ENCODE assay signal across 8 cellular contexts in the genomic region with DNA sequence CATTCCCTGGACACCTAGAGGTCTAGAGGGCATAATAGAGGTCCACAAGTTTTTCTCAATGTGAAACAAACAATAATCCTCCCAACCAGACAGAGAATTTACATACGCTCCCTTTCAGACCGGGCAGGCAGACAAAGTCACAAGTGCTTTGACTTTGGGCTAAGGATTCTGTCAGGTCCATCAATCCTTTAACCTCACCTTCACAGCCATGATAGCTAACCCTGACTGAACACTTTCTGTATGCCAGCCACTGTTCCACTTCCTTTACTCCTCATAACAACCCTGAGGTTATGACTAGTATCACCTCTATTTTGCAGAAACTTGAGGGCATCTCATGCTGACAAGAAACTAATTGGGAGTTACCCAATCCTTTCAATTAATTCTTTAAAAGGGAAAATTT.
DNase-seq lines count a peak whose midpoint lies in the region; ATAC-seq and TF ChIP-seq lines count a peak whose summit lies in the region.

No MANE protein-coding gene starts in this region.

- intact Hi-C loops in gastrocnemius medialis (cut with DNase I; ENCODE audit: low total_unique reads) = no loop called here
- intact Hi-C loops in adrenal gland (cut with DNase I) = no loop called here
- intact Hi-C loops in heart right ventricle (cut with DNase I) = no loop called here

- in situ Hi-C loops in gastrocnemius medialis (cut with MboI; ENCODE audit: low sequenced_read_pairs in 4 of 4) = no loop called here

- TF ChIP-seq CTCF in epithelial cell of proximal tubule (conservative IDR thresholded peaks at IDR 0.05; ENCODE audit: low read depth, low read length) (no peak), gastrocnemius medialis (IDR thresholded peaks at IDR 0.05 in 4 of 5, conservative IDR thresholded peaks at IDR 0.05 in 1 of 5) (no peak), adrenal gland (IDR thresholded peaks at IDR 0.05) (no peak), heart right ventricle (IDR thresholded peaks at IDR 0.05) (no peak), osteoblast (IDR thresholded peaks at IDR 0.05; ENCODE audit: extremely low read depth, low read depth, low read length) (no peak)

- no peak overlapping the region for H2AFZ ChIP-seq in osteoblast (ENCODE audit: low read length)

- no peaks in the 10 kb centered on the region for H3K79me2 ChIP-seq in osteoblast (ENCODE audit: insufficient read depth, low read length)

- DNase-seq in epithelial cell of proximal tubule (ENCODE audit: low read depth) = no peak
- no peak for DNase-seq in gastrocnemius medialis
- DNase-seq in adrenal gland = no peak
- DNase-seq in heart right ventricle = no peak
- DNase-seq in osteoblast (ENCODE audit: insufficient read length, low spot score, missing footprints) = no peak

- H3K4me2 ChIP-seq in osteoblast (ENCODE audit: insufficient read depth, low read length) = no peak overlapping the region

- H4K20me1 ChIP-seq in osteoblast (ENCODE audit: insufficient read depth, low read length) = no peaks in the 10 kb centered on the region

- WGBS in adrenal gland, 4 donors = 44 to 69% (median 59%) methylated on average over 2 of the region's 2 CpGs
- 59 to 68% methylated on average over 2 of the region's 2 CpGs for WGBS in heart right ventricle, 2 donors

- H3K4me3 ChIP-seq in epithelial cell of proximal tubule (ENCODE audit: low read depth, low read length) = peak overlapping the region; percentile 16
- no peak overlapping the region for H3K4me3 ChIP-seq in gastrocnemius medialis
- H3K4me3 ChIP-seq in adrenal gland = peak overlapping the region in 1 of 4 donors; percentile 23
- peak overlapping the region in 1 of 10 donors; percentile 33 for H3K4me3 ChIP-seq in heart right ventricle
- H3K4me3 ChIP-seq in osteoblast (ENCODE audit: insufficient read depth, low read length) = no peak overlapping the region

- H3K36me3 ChIP-seq in gastrocnemius medialis = no peaks in the 10 kb centered on the region
- H3K36me3 ChIP-seq in adrenal gland (replicated peaks in 1 of 2) = no peaks in the 10 kb centered on the region
- no peaks in the 10 kb centered on the region for H3K36me3 ChIP-seq in heart right ventricle
- no peaks in the 10 kb centered on the region for H3K36me3 ChIP-seq in osteoblast (ENCODE audit: insufficient read depth, low read length)

- TF ChIP-seq POLR2A in gastrocnemius medialis (IDR thresholded peaks at IDR 0.05) = no peak
- TF ChIP-seq POLR2A in adrenal gland (IDR thresholded peaks at IDR 0.05) = no peak

- H3K9me3 ChIP-seq in gastrocnemius medialis = no peaks in the 10 kb centered on the region
- no peaks in the 10 kb centered on the region for H3K9me3 ChIP-seq in adrenal gland (replicated peaks in 1 of 3)
- H3K9me3 ChIP-seq in heart right ventricle = peaks cover 0 to 11% (median 0%) of the 10 kb centered on the region in 11 donors
- H3K9me3 ChIP-seq in osteoblast (ENCODE audit: low read depth, low read length) = no peaks in the 10 kb centered on the region

- ATAC-seq in GM18502 (IDR thresholded peaks at IDR 0.05; ENCODE audit: poor library complexity, unreplicated experiment) (peak; percentile 33), GM21528 (IDR thresholded peaks at IDR 0.05; ENCODE audit: low FRiP score, unreplicated experiment) (peak; percentile 32), HG03520 (IDR thresholded peaks at IDR 0.05; ENCODE audit: unreplicated experiment) (peak; percentile 27), gastrocnemius medialis (no peak), heart right ventricle (no peak)

- H3K27me3 ChIP-seq in gastrocnemius medialis = no peaks in the 10 kb centered on the region
- H3K27me3 ChIP-seq in adrenal gland = peaks cover 5% of the 10 kb centered on the region
- no peaks in the 10 kb centered on the region for H3K27me3 ChIP-seq in heart right ventricle
- no peaks in the 10 kb centered on the region for H3K27me3 ChIP-seq in osteoblast (ENCODE audit: insufficient read depth, low read length)

- H3K4me1 ChIP-seq in gastrocnemius medialis = no peaks in the 10 kb centered on the region
- H3K4me1 ChIP-seq in adrenal gland (replicated peaks in 1 of 2) = no peaks in the 10 kb centered on the region
- peaks cover 0 to 13% (median 0%) of the 10 kb centered on the region in 9 donors for H3K4me1 ChIP-seq in heart right ventricle
- no peaks in the 10 kb centered on the region for H3K4me1 ChIP-seq in osteoblast (ENCODE audit: insufficient read depth, low read length)

- H3K27ac ChIP-seq in gastrocnemius medialis (no peak overlapping the region), adrenal gland (no peak overlapping the region), heart right ventricle (peak overlapping the region in 1 of 10 donors; percentile 67), osteoblast (ENCODE audit: low read depth, low read length) (no peak overlapping the region)

Comparison
In these comparisons a context has a peak if more than half of its experiments do, and no peak if none do; other contexts are left out.
1. ATAC-seq: peak in GM18502 (single experiment), GM21528 (single experiment) and HG03520 (single experiment); none in gastrocnemius medialis (0 of 2) and heart right ventricle (0 of 8).